Comparison of ENCODE assay signal across 8 cellular contexts in genomic region chr17:60677308-60678117, GRCh38. TPM values are rescaled to one million over a fixed set of nuclear protein-coding genes. Genes with fewer than 3 reads are reported as not detected.
A peak's percentile ranks its signal among the peaks of the same experiment; 100 is the strongest.
DNase-seq lines count a peak whose midpoint lies in the region; ATAC-seq and TF ChIP-seq lines count a peak whose summit lies in the region.

Gene BCAS3, plus strand, starts transcription at chr17:60677851.

- TF ChIP-seq EP300 in upper lobe of left lung (IDR thresholded peaks at IDR 0.05) = peak in 1 of 4 donors; percentile 2

- H3K4me1 ChIP-seq in adrenal gland (replicated peaks in 1 of 2) (peaks cover 8 to 15% of the 10 kb centered on the region in 2 donors), heart right ventricle (peaks cover 0 to 18% (median 13%) of the 10 kb centered on the region in 9 donors), upper lobe of left lung (peaks cover 10 to 17% (median 13%) of the 10 kb centered on the region in 4 donors)

- peak; percentile 99 for DNase-seq in NCI-H1436 (lab: John Stamatoyannopoulos, UW)
- DNase-seq in T follicular helper cell (ENCODE audit: low read depth) = peak; percentile 94
- DNase-seq in adrenal gland = peak; percentile 97 to 99 (median 99)
- DNase-seq in heart right ventricle = peak; percentile 96 to 99
- peak; percentile 97 to 100 (median 99) for DNase-seq in posterior cingulate gyrus
- peak; percentile 91 to 99 for DNase-seq in upper lobe of left lung

- H3K27me3 ChIP-seq in adrenal gland (no peaks in the 10 kb centered on the region), heart right ventricle (no peaks in the 10 kb centered on the region), upper lobe of left lung (no peaks in the 10 kb centered on the region)

- TF ChIP-seq POLR2A in adrenal gland (IDR thresholded peaks at IDR 0.05) (peak; percentile 76 to 95), upper lobe of left lung (IDR thresholded peaks at IDR 0.05) (peak in 3 of 4 donors; percentile 44 to 91 (median 87))

- 0 to 1% (median 0%) methylated on average over 40 to 51 of the region's 51 CpGs for WGBS in adrenal gland, 4 donors
- 0 to 1% methylated on average over 51 of the region's 51 CpGs for WGBS in heart right ventricle, 2 donors
- 1% methylated on average over 27 to 48 of the region's 51 CpGs for WGBS in upper lobe of left lung, 2 donors

- H3K27ac ChIP-seq in adrenal gland (peak within 1 kb of the TSS in 3 of 5 donors; percentile 58 to 81 (median 76)), heart right ventricle (peak within 1 kb of the TSS; percentile 45 to 89 (median 76)), upper lobe of left lung (peak within 1 kb of the TSS; percentile 76 to 91 (median 86))

- no peaks in the 10 kb centered on the region for H3K9me3 ChIP-seq in adrenal gland (replicated peaks in 1 of 3)
- H3K9me3 ChIP-seq in heart right ventricle = peaks cover 0 to 3% (median 0%) of the 10 kb centered on the region in 11 donors
- H3K9me3 ChIP-seq in upper lobe of left lung = no peaks in the 10 kb centered on the region

- intact Hi-C loops in adrenal gland (cut with DNase I) = no loop called here
- intact Hi-C loops in heart right ventricle (cut with DNase I) = loop anchor here in 1 of 10 donors (10.0 kb wide), 1 partner anchor 1387 kb away; the partner anchor contains the start of gene MED13
- intact Hi-C loops in posterior cingulate gyrus (cut with DNase I) = no loop called here

- H3K4me3 ChIP-seq in GM12875 (ENCODE audit: low read depth, low read length) = peak within 1 kb of the TSS; percentile 64
- H3K4me3 ChIP-seq in adrenal gland = peak within 1 kb of the TSS; percentile 59 to 99 (median 65)
- peak within 1 kb of the TSS; percentile 73 to 95 (median 88) for H3K4me3 ChIP-seq in heart right ventricle
- peak within 1 kb of the TSS; percentile 61 to 98 (median 92) for H3K4me3 ChIP-seq in upper lobe of left lung

- H3K36me3 ChIP-seq in adrenal gland (replicated peaks in 1 of 2) (no peaks in the 10 kb centered on the region), heart right ventricle (peaks cover 0 to 28% (median 4%) of the 10 kb centered on the region in 9 donors), upper lobe of left lung (peaks cover 0 to 5% (median 2%) of the 10 kb centered on the region in 4 donors)

- ATAC-seq in HG02798 (IDR thresholded peaks at IDR 0.05; ENCODE audit: poor library complexity, unreplicated experiment) (peak; percentile 98), heart right ventricle (peak; percentile 98 to 99 (median 99)), upper lobe of left lung (ENCODE audit: low FRiP score in 2 of 2) (peak; percentile 99 to 100)

- TF ChIP-seq CTCF in GM12875 (IDR thresholded peaks at IDR 0.05; ENCODE audit: borderline replicate concordance, insufficient read depth, low read depth, low read length) (no peak), adrenal gland (IDR thresholded peaks at IDR 0.05) (no peak), heart right ventricle (IDR thresholded peaks at IDR 0.05) (no peak), upper lobe of left lung (IDR thresholded peaks at IDR 0.05) (peak in 1 of 6 experiments; percentile 16)

RNA-seq across cellular contexts. Expression of gene BCAS3, which starts in this region (rescaled TPM):
- total RNA-seq in adrenal gland (100 to 1,000 TPM in 1 of 8 donors, 10 to 100 TPM in 7; 21.6 to 105 (median 38.8) TPM), heart right ventricle (10 to 100 TPM; 14.1 to 21.8 (median 17.8) TPM), upper lobe of left lung (100 to 1,000 TPM in 1 of 6 donors, 10 to 100 TPM in 5; 20.1 to 111 (median 37.0) TPM)
- polyA plus RNA-seq in adrenal gland (10 to 100 TPM in 2 of 3 donors, 1 to 10 TPM in 1; 9.4 to 15.9 (median 10.6) TPM), heart right ventricle (1 to 10 TPM; 6.1 TPM)

Comparison
In these comparisons a context has a peak if more than half of its experiments do, and no peak if none do; other contexts are left out.
1. Peak in every context shown above with its lines: DNase-seq, ATAC-seq, H3K4me3 ChIP-seq and H3K27ac ChIP-seq.